ENCODE assay signal across 13 cellular contexts in the genomic region with DNA sequence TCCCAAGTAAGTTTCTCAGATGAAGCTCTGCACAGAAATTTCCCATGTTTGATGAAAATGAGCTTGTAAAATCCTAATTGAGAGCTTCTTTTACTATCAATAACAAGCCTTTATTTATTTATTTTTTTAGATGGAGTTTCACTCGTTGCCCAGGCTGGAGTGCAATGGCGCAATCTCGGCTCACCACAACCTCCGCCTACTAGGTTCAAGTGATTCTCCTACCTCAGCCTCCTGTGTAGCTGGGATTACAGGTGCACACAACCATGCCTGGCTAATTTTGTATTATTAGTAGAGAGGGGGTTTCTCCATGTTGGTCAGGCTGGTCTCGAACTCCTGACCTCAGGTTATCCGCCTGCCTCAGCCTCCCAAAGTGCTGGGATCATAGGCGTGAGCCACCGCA. TPM values are rescaled to one million over a fixed set of nuclear protein-coding genes. Genes with fewer than 3 reads are reported as not detected.
"Had no signal": no experiment of that assay in that cellular context is flagged by ENCODE, and none has a peak within 500 bp of the region (broad histone marks: within the 10 kb centered on the region; RNA-seq: fewer than 3 reads in every experiment).

No MANE protein-coding gene starts in this region.

RNA-seq across cellular contexts. Expression of a gene that starts 20.6 kb away (rescaled TPM):
- total RNA-seq: osteoblast, psoas muscle, right cardiac atrium, smooth muscle cell, tibial nerve, ureter, vagina had no signal

RNA-seq across cellular contexts. Expression of a gene that starts 24.1 kb away (rescaled TPM):
- total RNA-seq: naive thymus-derived CD4-positive, alpha-beta T cell; natural killer cell; osteoblast; ovary; progenitor cell of endocrine pancreas; renal cortical epithelial cell; right cardiac atrium; smooth muscle cell; suprapubic skin; tibial nerve; ureter; vagina had no signal
